17 cellular contexts compared by ENCODE assay signal in genomic region chr4:100166297-100167034, GRCh38. TPM values are rescaled to one million over a fixed set of nuclear protein-coding genes. Genes with fewer than 3 reads are reported as not detected.
"Had no signal": no experiment of that assay in that cellular context is flagged by ENCODE, and none has a peak within 500 bp of the region (broad histone marks: within the 10 kb centered on the region; RNA-seq: fewer than 3 reads in every experiment).

No MANE protein-coding gene starts in this region.

- H3K9me3 ChIP-seq: thoracic aorta had no signal

- FAIRE-seq: endothelial cell of umbilical vein had no signal

- DNase-seq: activated CD4-positive, alpha-beta T cell treated with anti-CD3 and anti-CD28 coated beads, Interleukin-2, amount 50 U/mL, for 4 hours; activated CD4-positive, CD25-positive, alpha-beta regulatory T cell treated with anti-CD3 and anti-CD28 coated beads, Interleukin-2, amount 50 U/mL, for 72 hours; activated CD8-positive, alpha-beta memory T cell treated with anti-CD3 and anti-CD28 coated beads, Interleukin-2, amount 50 U/mL, for 48 hours; activated naive CD4-positive, alpha-beta T cell treated with Interleukin-2 at 50 U/mL for 16 hours; central memory CD4-positive, alpha-beta T cell; effector CD4-positive, alpha-beta T cell; foreskin melanocyte; islet precursor cell; left lung; ovary; stimulated activated CD4-positive, alpha-beta T cell treated with anti-CD3 and anti-CD28 coated beads, Interleukin-4, amount 100 ng/mL, for 1 hour; stimulated activated CD8-positive, alpha-beta memory T cell treated with anti-CD3 and anti-CD28 coated beads, Interleukin-4, amount 100 ng/mL, for 48 hours; stomach had no signal

- ATAC-seq: left lung had no signal

- H3K4me1 ChIP-seq: left lung, stomach had no signal

- H3K36me3 ChIP-seq: left lung, ovary, stomach, thoracic aorta had no signal

- H3K27me3 ChIP-seq: left lung, ovary, stomach had no signal

- H3K4me3 ChIP-seq: coronary artery, left lung, ovary, stomach, thoracic aorta had no signal

RNA-seq across cellular contexts. Expression of gene DDIT4L, which starts 23.8 kb away (rescaled TPM):
- polyA plus RNA-seq: neural cell had no signal
